ENCODE assay signal across 14 cellular contexts in the genomic region with DNA sequence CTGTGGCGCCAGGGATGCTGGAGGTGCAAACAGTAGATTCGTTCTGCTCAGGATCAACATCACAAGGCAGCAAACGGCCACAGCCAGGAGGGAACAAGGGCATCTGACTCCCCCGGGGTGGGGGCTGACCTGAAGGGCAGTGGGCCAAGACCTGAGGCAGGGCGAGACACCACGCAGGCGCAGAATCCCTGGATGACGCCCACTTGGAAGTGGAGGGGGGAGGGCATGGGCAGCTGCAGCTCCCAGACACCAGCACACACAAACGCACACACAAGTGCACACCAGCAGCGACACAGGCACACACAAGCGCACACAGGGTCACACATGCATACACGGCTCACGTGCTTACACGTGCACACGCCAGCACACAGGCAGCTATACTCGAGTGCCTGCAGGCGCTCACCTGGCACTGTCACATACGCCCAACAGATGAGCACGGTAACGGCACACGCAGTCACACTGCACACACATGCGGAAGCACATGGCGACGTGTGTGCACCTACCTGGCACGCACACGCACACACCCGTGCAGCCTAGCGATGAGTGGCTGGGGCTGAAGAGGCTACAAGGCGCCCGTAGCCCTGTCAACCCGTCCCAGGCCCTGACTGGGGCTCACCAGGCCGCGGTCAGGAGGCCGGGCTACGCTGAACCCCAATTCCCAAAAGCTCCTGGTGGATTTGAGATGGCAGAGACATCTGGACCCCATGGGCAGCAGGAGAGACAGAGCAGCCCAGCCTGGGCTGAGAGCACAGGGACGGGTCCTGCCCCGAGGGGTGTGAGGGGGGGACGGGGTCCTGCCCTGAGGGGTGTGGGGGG. TPM values are rescaled to one million over a fixed set of nuclear protein-coding genes. Genes with fewer than 3 reads are reported as not detected.
A peak's percentile ranks its signal among the peaks of the same experiment; 100 is the strongest.
DNase-seq lines count a peak whose midpoint lies in the region; ATAC-seq, FAIRE-seq and TF ChIP-seq lines count a peak whose summit lies in the region.
"Had no signal": no experiment of that assay in that cellular context is flagged by ENCODE, and none has a peak within 500 bp of the region (broad histone marks: within the 10 kb centered on the region; RNA-seq: fewer than 3 reads in every experiment).

No MANE protein-coding gene starts in this region.

- no peak for ATAC-seq in activated naive CD4-positive, alpha-beta T cell treated with anti-CD3 and anti-CD28 coated beads, Interleukin-2, amount 50 U/mL, for 72 hours
- no peak for ATAC-seq in activated naive CD8-positive, alpha-beta T cell treated with anti-CD3 and anti-CD28 coated beads, Interleukin-2, amount 50 U/mL, for 24 hours
- ATAC-seq: effector memory CD8-positive, alpha-beta T cell; GM23338 had no signal

- no peaks in the 10 kb centered on the region for H3K36me3 Mint-ChIP-seq in activated naive CD4-positive, alpha-beta T cell treated with anti-CD3 and anti-CD28 coated beads, Interleukin-2, amount 50 U/mL, for 24 hours
- H3K36me3 Mint-ChIP-seq in activated naive CD4-positive, alpha-beta T cell treated with anti-CD3 and anti-CD28 coated beads, Interleukin-2, amount 50 U/mL, for 72 hours: no peaks in the 10 kb centered on the region
- H3K36me3 Mint-ChIP-seq in type B pancreatic cell: no peaks in the 10 kb centered on the region
- H3K36me3 Mint-ChIP-seq in activated naive CD8-positive, alpha-beta T cell treated with anti-CD3 and anti-CD28 coated beads, Interleukin-2, amount 50 U/mL, for 24 hours (ENCODE audit: low read depth): no peaks in the 10 kb centered on the region

- H3K4me3 Mint-ChIP-seq in activated naive CD4-positive, alpha-beta T cell treated with anti-CD3 and anti-CD28 coated beads, Interleukin-2, amount 50 U/mL, for 24 hours: no peak overlapping the region
- H3K4me3 Mint-ChIP-seq in type B pancreatic cell: no peak overlapping the region
- H3K4me3 Mint-ChIP-seq in activated naive CD8-positive, alpha-beta T cell treated with anti-CD3 and anti-CD28 coated beads, Interleukin-2, amount 50 U/mL, for 24 hours: no peak overlapping the region
- H3K4me3 Mint-ChIP-seq: effector memory CD8-positive, alpha-beta T cell; GM23338 had no signal

- peak overlapping the region; percentile 35 for H3K27ac Mint-ChIP-seq in activated naive CD4-positive, alpha-beta T cell treated with anti-CD3 and anti-CD28 coated beads, Interleukin-2, amount 50 U/mL, for 24 hours
- no peak overlapping the region for H3K27ac Mint-ChIP-seq in activated naive CD4-positive, alpha-beta T cell treated with anti-CD3 and anti-CD28 coated beads, Interleukin-2, amount 50 U/mL, for 72 hours
- peak overlapping the region; percentile 36 for H3K27ac Mint-ChIP-seq in type B pancreatic cell
- no peak overlapping the region for H3K27ac Mint-ChIP-seq in activated naive CD8-positive, alpha-beta T cell treated with anti-CD3 and anti-CD28 coated beads, Interleukin-2, amount 50 U/mL, for 24 hours
- H3K27ac Mint-ChIP-seq: effector memory CD8-positive, alpha-beta T cell; GM23338 had no signal

- intact Hi-C loops in kidney (cut with DNase I): no loop called here

- H3K36me3 ChIP-seq in kidney (ENCODE audit: control insufficient read depth in 1 of 2, insufficient read depth in 2 of 2, low read length in 2 of 2): no peaks in the 10 kb centered on the region
- H3K36me3 ChIP-seq: breast epithelium had no signal

- H3K4me1 Mint-ChIP-seq in activated naive CD4-positive, alpha-beta T cell treated with anti-CD3 and anti-CD28 coated beads, Interleukin-2, amount 50 U/mL, for 24 hours: no peaks in the 10 kb centered on the region
- H3K4me1 Mint-ChIP-seq in type B pancreatic cell (ENCODE audit: unreplicated experiment): peaks cover 7% of the 10 kb centered on the region
- no peaks in the 10 kb centered on the region for H3K4me1 Mint-ChIP-seq in activated naive CD8-positive, alpha-beta T cell treated with anti-CD3 and anti-CD28 coated beads, Interleukin-2, amount 50 U/mL, for 24 hours

- TF ChIP-seq CTCF in kidney (IDR thresholded peaks at IDR 0.05; ENCODE audit: borderline replicate concordance, extremely low read depth, insufficient read depth) (no peak), type B pancreatic cell (conservative IDR thresholded peaks at IDR 0.05) (no peak)

- H3K4me3 ChIP-seq in kidney (ENCODE audit: low read length in 2 of 2): no peak overlapping the region
- H3K4me3 ChIP-seq: breast epithelium, GM23338, smooth muscle cell had no signal

- no peak overlapping the region for H3K27ac ChIP-seq in kidney (ENCODE audit: low read depth in 2 of 2, low read length in 2 of 2)
- H3K27ac ChIP-seq: breast epithelium had no signal

- H3K27me3 Mint-ChIP-seq in activated naive CD4-positive, alpha-beta T cell treated with anti-CD3 and anti-CD28 coated beads, Interleukin-2, amount 50 U/mL, for 24 hours: peaks cover 9% of the 10 kb centered on the region
- no peaks in the 10 kb centered on the region for H3K27me3 Mint-ChIP-seq in type B pancreatic cell
- peaks cover 12% of the 10 kb centered on the region for H3K27me3 Mint-ChIP-seq in activated naive CD8-positive, alpha-beta T cell treated with anti-CD3 and anti-CD28 coated beads, Interleukin-2, amount 50 U/mL, for 24 hours

- no peaks in the 10 kb centered on the region for H3K4me1 ChIP-seq in kidney (ENCODE audit: control insufficient read depth in 1 of 2, insufficient read depth in 1 of 2, low read depth in 1 of 2, low read length in 2 of 2)

- no peak overlapping the region for H3K9ac ChIP-seq in kidney (ENCODE audit: low read length in 2 of 2)

- H3K9me3 Mint-ChIP-seq in activated naive CD4-positive, alpha-beta T cell treated with anti-CD3 and anti-CD28 coated beads, Interleukin-2, amount 50 U/mL, for 24 hours: no peaks in the 10 kb centered on the region
- H3K9me3 Mint-ChIP-seq in activated naive CD4-positive, alpha-beta T cell treated with anti-CD3 and anti-CD28 coated beads, Interleukin-2, amount 50 U/mL, for 72 hours: no peaks in the 10 kb centered on the region
- no peaks in the 10 kb centered on the region for H3K9me3 Mint-ChIP-seq in type B pancreatic cell
- no peaks in the 10 kb centered on the region for H3K9me3 Mint-ChIP-seq in activated naive CD8-positive, alpha-beta T cell treated with anti-CD3 and anti-CD28 coated beads, Interleukin-2, amount 50 U/mL, for 24 hours
- H3K9me3 Mint-ChIP-seq: effector memory CD8-positive, alpha-beta T cell had no signal

- no peak for DNase-seq in activated naive CD4-positive, alpha-beta T cell treated with anti-CD3 and anti-CD28 coated beads, Interleukin-2, amount 50 U/mL, for 72 hours (ENCODE audit: low spot score in 2 of 2)
- DNase-seq in NCI-H2196 treated with DMSO at 0.1 percent for 48 hours (lab: John Stamatoyannopoulos, UW; ENCODE audit: unreplicated experiment) (peak; percentile 79), kidney (peak; percentile 63), type B pancreatic cell (ENCODE audit: extremely low spot score, unreplicated experiment) (no peak), nucleus accumbens (lab: John Stamatoyannopoulos, UW) (no peak)
- no peak for DNase-seq in activated naive CD8-positive, alpha-beta T cell treated with anti-CD3 and anti-CD28 coated beads, Interleukin-2, amount 50 U/mL, for 24 hours
- DNase-seq in central memory CD4-positive, alpha-beta T cell: no peak
- DNase-seq: effector memory CD8-positive, alpha-beta T cell; mammary epithelial cell; NCI-H1436 treated with DMSO at 0.1 percent for 48 hours had no signal

- no peaks in the 10 kb centered on the region for H3K9me3 ChIP-seq in kidney (ENCODE audit: control insufficient read depth in 1 of 2, low read length in 2 of 2)
- H3K9me3 ChIP-seq: breast epithelium had no signal

- FAIRE-seq in kidney (lab: Jason Lieb, UNC): no peak

RNA-seq across cellular contexts. Expression of gene C2CD4C, which starts 5.5 kb away (rescaled TPM):
- total RNA-seq in activated naive CD4-positive, alpha-beta T cell treated with anti-CD3 and anti-CD28 coated beads, Interleukin-2, amount 50 U/mL, for 72 hours: under 1 TPM in 1 of 2 donors, not detected in 1; 0.54 TPM
- total RNA-seq in kidney: 1.9 TPM
- polyA plus RNA-seq in kidney (ENCODE audit: insufficient read depth, low read depth, low replicate concordance): 0.99 TPM
- 6.0 and 7.2 TPM in 2 replicates for total RNA-seq in type B pancreatic cell (ENCODE audit: low replicate concordance)

RNA-seq across cellular contexts. Expression of gene SHC2, which starts 57.4 kb away (rescaled TPM):
- not detected for total RNA-seq in activated naive CD4-positive, alpha-beta T cell treated with anti-CD3 and anti-CD28 coated beads, Interleukin-2, amount 50 U/mL, for 72 hours
- total RNA-seq in kidney: 24.4 TPM
- polyA plus RNA-seq in kidney (ENCODE audit: insufficient read depth, low read depth, low replicate concordance): 10.7 TPM
- total RNA-seq in type B pancreatic cell (ENCODE audit: low replicate concordance): 35.4 and 40.5 TPM in 2 replicates

RNA-seq across cellular contexts. Expression of gene MIER2, which starts 58.8 kb away (rescaled TPM):
- total RNA-seq in activated naive CD4-positive, alpha-beta T cell treated with anti-CD3 and anti-CD28 coated beads, Interleukin-2, amount 50 U/mL, for 72 hours: 10 to 100 TPM; 22.8 to 34.3 TPM
- 23.4 TPM for total RNA-seq in kidney
- 18.4 TPM for polyA plus RNA-seq in kidney (ENCODE audit: insufficient read depth, low read depth, low replicate concordance)
- total RNA-seq in type B pancreatic cell (ENCODE audit: low replicate concordance): 42.3 and 43.3 TPM in 2 replicates

Comparison
In these comparisons a context has a peak if more than half of its experiments do, and no peak if none do; other contexts are left out.
1. H3K27ac Mint-ChIP-seq: peak in activated naive CD4-positive, alpha-beta T cell treated with anti-CD3 and anti-CD28 coated beads, Interleukin-2, amount 50 U/mL, for 24 hours (single experiment) and type B pancreatic cell (single experiment); none in activated naive CD4-positive, alpha-beta T cell treated with anti-CD3 and anti-CD28 coated beads, Interleukin-2, amount 50 U/mL, for 72 hours (0 of 2) and activated naive CD8-positive, alpha-beta T cell treated with anti-CD3 and anti-CD28 coated beads, Interleukin-2, amount 50 U/mL, for 24 hours (single experiment).
2. DNase-seq: peak in NCI-H2196 treated with DMSO at 0.1 percent for 48 hours (single experiment) and kidney (single experiment); none in activated naive CD4-positive, alpha-beta T cell treated with anti-CD3 and anti-CD28 coated beads, Interleukin-2, amount 50 U/mL, for 72 hours (0 of 2), type B pancreatic cell (single experiment), nucleus accumbens (0 of 56), activated naive CD8-positive, alpha-beta T cell treated with anti-CD3 and anti-CD28 coated beads, Interleukin-2, amount 50 U/mL, for 24 hours (single experiment) and central memory CD4-positive, alpha-beta T cell (single experiment).
3. RNA of gene SHC2, which starts 57.4 kb away (total RNA-seq): 35.4 to 40.5 TPM in type B pancreatic cell and 24.4 TPM in kidney (single experiment); not detected in activated naive CD4-positive, alpha-beta T cell treated with anti-CD3 and anti-CD28 coated beads, Interleukin-2, amount 50 U/mL, for 72 hours; every median in the first group is over 10 times any median in the second.